Comparison of ENCODE assay signal across 19 cellular contexts in genomic region chr4:48102303-48102702, GRCh38. TPM values are rescaled to one million over a fixed set of nuclear protein-coding genes. Genes with fewer than 3 reads are reported as not detected.
DNase-seq lines count a peak whose midpoint lies in the region; ATAC-seq and TF ChIP-seq lines count a peak whose summit lies in the region.
"Had no signal": no experiment of that assay in that cellular context is flagged by ENCODE, and none has a peak within 500 bp of the region (broad histone marks: within the 10 kb centered on the region; RNA-seq: fewer than 3 reads in every experiment).

No MANE protein-coding gene starts in this region.

- no peaks in the 10 kb centered on the region for H3K27me3 ChIP-seq in CD8-positive, alpha-beta T cell (ENCODE audit: insufficient read depth, low read length)
- H3K27me3 ChIP-seq in KMS-11 (ENCODE audit: insufficient read depth, low read depth) (no peaks in the 10 kb centered on the region), brain microvascular endothelial cell (replicated peaks) (no peaks in the 10 kb centered on the region)
- H3K27me3 ChIP-seq: vagina had no signal

- H3K4me1 ChIP-seq in CD8-positive, alpha-beta T cell (ENCODE audit: insufficient read depth, low read length) = peaks cover 6% of the 10 kb centered on the region
- peaks cover 42% of the 10 kb centered on the region for H3K4me1 ChIP-seq in KMS-11 (ENCODE audit: low read depth, poor library complexity, severe bottlenecking)
- H3K4me1 ChIP-seq: vagina had no signal

- no peak overlapping the region for H3K4me3 Mint-ChIP-seq in CD8-positive, alpha-beta T cell
- no peak overlapping the region for H3K4me3 Mint-ChIP-seq in neural crest cell
- H3K4me3 Mint-ChIP-seq: stimulated activated naive B cell treated with anti-CD40 and anti-IgM and Interleukin-4, amounts not matched to agents 10 μg/mL and 1 μg/mL and 100 μg/mL, for 72 hours; T-helper 17 cell had no signal

- H3K9ac ChIP-seq in KMS-11 = no peak overlapping the region

- no peak for ATAC-seq in CD8-positive, alpha-beta T cell
- ATAC-seq in GM21737 (IDR thresholded peaks at IDR 0.05; ENCODE audit: unreplicated experiment) = no peak
- no peak for ATAC-seq in sciatic nerve
- ATAC-seq: stimulated activated naive B cell treated with anti-CD40 and anti-IgM and Interleukin-4, amounts not matched to agents 10 μg/mL and 1 μg/mL and 100 μg/mL, for 72 hours; T-helper 17 cell had no signal

- H3K27me3 Mint-ChIP-seq in CD8-positive, alpha-beta T cell (ENCODE audit: low read depth) = no peaks in the 10 kb centered on the region
- H3K27me3 Mint-ChIP-seq in neural crest cell (ENCODE audit: low read depth) = no peaks in the 10 kb centered on the region
- H3K27me3 Mint-ChIP-seq: stimulated activated naive B cell treated with anti-CD40 and anti-IgM and Interleukin-4, amounts not matched to agents 10 μg/mL and 1 μg/mL and 100 μg/mL, for 72 hours; T-helper 17 cell had no signal

- peak overlapping the region; percentile 47 for H3K27ac Mint-ChIP-seq in CD8-positive, alpha-beta T cell
- H3K27ac Mint-ChIP-seq in neural crest cell (ENCODE audit: unreplicated experiment) = no peak overlapping the region
- H3K27ac Mint-ChIP-seq: stimulated activated naive B cell treated with anti-CD40 and anti-IgM and Interleukin-4, amounts not matched to agents 10 μg/mL and 1 μg/mL and 100 μg/mL, for 72 hours had no signal

- no peaks in the 10 kb centered on the region for H3K79me2 ChIP-seq in KMS-11 (ENCODE audit: insufficient read depth, low read depth)

- H3K9me3 ChIP-seq in CD8-positive, alpha-beta T cell (ENCODE audit: low read length) = no peaks in the 10 kb centered on the region
- H3K9me3 ChIP-seq: vagina had no signal

- H3K36me3 ChIP-seq in CD8-positive, alpha-beta T cell (ENCODE audit: insufficient read depth, low read length) = peaks cover 18% of the 10 kb centered on the region
- H3K36me3 ChIP-seq in KMS-11 (ENCODE audit: insufficient read depth) = no peaks in the 10 kb centered on the region
- no peaks in the 10 kb centered on the region for H3K36me3 ChIP-seq in brain microvascular endothelial cell (replicated peaks)
- H3K36me3 ChIP-seq: vagina had no signal

- peaks cover 62% of the 10 kb centered on the region for H3K36me3 Mint-ChIP-seq in CD8-positive, alpha-beta T cell
- no peaks in the 10 kb centered on the region for H3K36me3 Mint-ChIP-seq in neural crest cell (ENCODE audit: low read depth)

- peaks cover 34% of the 10 kb centered on the region for H3K4me1 Mint-ChIP-seq in CD8-positive, alpha-beta T cell (ENCODE audit: low read depth)
- no peaks in the 10 kb centered on the region for H3K4me1 Mint-ChIP-seq in neural crest cell
- H3K4me1 Mint-ChIP-seq: stimulated activated naive B cell treated with anti-CD40 and anti-IgM and Interleukin-4, amounts not matched to agents 10 μg/mL and 1 μg/mL and 100 μg/mL, for 72 hours had no signal

- CTCF ChIA-PET in CD8-positive, alpha-beta T cell (lab: Charles Lee) = no interaction called here

- no peak overlapping the region for H3K27ac ChIP-seq in CD8-positive, alpha-beta T cell (ENCODE audit: low read depth, low read length)
- peak overlapping the region; percentile 86; the same call in 1 of the 2 replicates for H3K27ac ChIP-seq in KMS-11
- no peak overlapping the region for H3K27ac ChIP-seq in brain microvascular endothelial cell
- H3K27ac ChIP-seq: skin epidermis, vagina had no signal

- no peak for TF ChIP-seq CTCF in CD8-positive, alpha-beta T cell (IDR thresholded peaks at IDR 0.05)
- TF ChIP-seq CTCF in KMS-11 (conservative IDR thresholded peaks at IDR 0.05; ENCODE audit: low read depth, low read length) = no peak
- peak; percentile 11 for TF ChIP-seq CTCF in brain microvascular endothelial cell (IDR thresholded peaks at IDR 0.05; ENCODE audit: low read depth, low read length, missing control alignments)
- TF ChIP-seq CTCF in neural crest cell (conservative IDR thresholded peaks at IDR 0.05) = peak; percentile 45

- H3K4me3 ChIP-seq in CD8-positive, alpha-beta T cell (ENCODE audit: low read depth, low read length) = no peak overlapping the region
- H3K4me3 ChIP-seq in KMS-11 (IDR thresholded peaks at IDR 0.05; ENCODE audit: insufficient read depth, low read depth, low read length) = no peak overlapping the region
- no peak overlapping the region for H3K4me3 ChIP-seq in brain microvascular endothelial cell (ENCODE audit: low read depth, low read length)
- H3K4me3 ChIP-seq: skin epidermis, vagina had no signal

- no peaks in the 10 kb centered on the region for H3K9me3 Mint-ChIP-seq in CD8-positive, alpha-beta T cell
- H3K9me3 Mint-ChIP-seq in neural crest cell = no peaks in the 10 kb centered on the region
- H3K9me3 Mint-ChIP-seq: stimulated activated naive B cell treated with anti-CD40 and anti-IgM and Interleukin-4, amounts not matched to agents 10 μg/mL and 1 μg/mL and 100 μg/mL, for 72 hours had no signal

- in situ Hi-C loops in brain microvascular endothelial cell (cut with HindIII; ENCODE audit: low pct_ligation_motif_present, low sequenced_read_pairs) = no loop called here

- intact Hi-C loops in CD8-positive, alpha-beta T cell (cut with DNase I, micrococcal nuclease) = no loop called here
- intact Hi-C loops in sciatic nerve (cut with DNase I) = no loop called here

- no peak overlapping the region for H2AFZ ChIP-seq in KMS-11 (ENCODE audit: low read depth)

- peak overlapping the region; percentile 16 for H3K4me2 ChIP-seq in KMS-11

- no peaks in the 10 kb centered on the region for H4K20me1 ChIP-seq in KMS-11 (ENCODE audit: insufficient read depth)

- no peak for DNase-seq in CD8-positive, alpha-beta T cell
- DNase-seq in brain microvascular endothelial cell = no peak
- DNase-seq in neural crest cell (ENCODE audit: low read depth, low spot score) = no peak
- no peak for DNase-seq in effector CD4-positive, alpha-beta T cell
- DNase-seq in sciatic nerve (ENCODE audit: low spot score) = no peak
- DNase-seq: activated CD4-positive, CD25-positive, alpha-beta regulatory T cell treated with anti-CD3 and anti-CD28 coated beads, Interleukin-2, amount 50 U/mL, for 72 hours; C1 segment of cervical spinal cord; central memory CD4-positive, alpha-beta T cell; EL; NCI-H2029; NCI-H526 treated with DMSO at 0.1 percent for 48 hours; nucleus accumbens; RPMI8226; stimulated activated naive B cell treated with anti-CD40 and anti-IgM and Interleukin-4, amounts not matched to agents 10 μg/mL and 1 μg/mL and 100 μg/mL, for 72 hours; T-helper 17 cell had no signal

- POLR2A ChIA-PET in CD8-positive, alpha-beta T cell (lab: Charles Lee) = interaction anchor here (0.6 to 1.3 kb wide), 2 partner anchors 30 to 68 kb away, joined by 3 to 4 read pairs; no protein-coding TSS in a partner anchor

RNA-seq across cellular contexts. Expression of gene TXK, which starts 31.7 kb away (rescaled TPM):
- 10 to 100 TPM; 57.3 to 66.3 TPM for total RNA-seq in CD8-positive, alpha-beta T cell
- total RNA-seq in neural crest cell = not detected in 2 replicates
- 3.9 TPM for total RNA-seq in sciatic nerve

Comparison
In these comparisons a context has a peak if more than half of its experiments do, and no peak if none do; other contexts are left out.
1. CTCF ChIP-seq: peak in brain microvascular endothelial cell (single experiment) and neural crest cell (single experiment); none in CD8-positive, alpha-beta T cell (single experiment) and KMS-11 (single experiment).
2. RNA of gene TXK, which starts 31.7 kb away (total RNA-seq): 57.3 to 66.3 TPM in CD8-positive, alpha-beta T cell; 3.9 TPM in sciatic nerve (single experiment) and not detected in neural crest cell; every median in the first group is over 10 times any median in the second.